Comparison of ENCODE assay signal across 1 cellular context in the genomic region with DNA sequence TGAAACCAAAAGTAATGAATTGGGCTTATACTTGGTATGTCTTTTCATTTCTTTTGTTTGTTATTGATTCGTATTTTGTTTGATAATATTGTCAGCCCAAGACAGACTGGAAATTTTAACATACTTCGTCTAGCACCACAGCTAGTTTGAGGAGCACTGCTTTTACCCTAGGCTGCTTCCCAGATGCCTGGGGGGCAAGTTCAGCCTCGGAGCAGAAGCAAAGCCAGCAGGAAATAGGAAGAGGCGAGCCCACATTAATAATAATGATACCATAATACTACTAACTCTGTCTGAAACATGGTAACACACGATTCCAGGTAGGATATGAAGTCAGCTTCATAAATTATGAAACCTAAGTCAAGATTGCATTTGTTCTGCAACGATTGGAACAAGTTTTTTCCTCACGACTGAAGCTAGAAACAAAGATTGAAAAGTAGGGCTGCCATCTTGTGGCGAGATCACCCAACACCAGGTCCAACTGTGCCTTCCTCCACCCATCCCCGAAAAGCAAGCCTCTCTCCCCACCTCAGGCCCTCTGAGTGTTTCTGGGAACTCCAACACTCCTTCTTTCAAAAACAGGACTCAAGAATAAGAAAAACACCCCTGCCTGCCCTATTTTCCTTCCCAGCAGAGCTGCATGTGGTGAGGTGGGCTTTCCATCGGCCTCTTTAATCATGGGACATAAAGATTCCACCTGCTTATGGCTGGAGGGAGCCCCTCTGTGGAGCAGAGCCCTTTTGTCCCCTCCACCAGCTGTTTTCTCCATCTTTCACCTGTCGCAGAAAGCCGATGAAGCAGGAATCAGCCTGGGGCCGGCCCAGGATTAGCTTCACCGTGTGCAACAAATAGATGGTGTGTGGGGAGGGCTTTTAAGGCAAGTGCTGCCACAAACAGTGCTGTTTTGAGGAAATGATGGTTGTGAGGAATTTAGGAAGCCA.
TF ChIP-seq lines count a peak whose summit lies in the region.

No MANE protein-coding gene starts in this region.

TF ChIP-seq in HepG2, 621 proteins besides CTCF, POLR2A, EP300 and RAD21:
- no peak for TF ChIP-seq MYPOP (CRISPR knock-in tag; IDR thresholded peaks at IDR 0.05)
- TF ChIP-seq SP140L (CRISPR knock-in tag; IDR thresholded peaks at IDR 0.05; ENCODE audit: borderline replicate concordance), result no peak
- TF ChIP-seq MLXIP (CRISPR knock-in tag; IDR thresholded peaks at IDR 0.05; ENCODE audit: borderline replicate concordance), result no peak
